Comparison of ENCODE assay signal across 9 cellular contexts in the genomic region with DNA sequence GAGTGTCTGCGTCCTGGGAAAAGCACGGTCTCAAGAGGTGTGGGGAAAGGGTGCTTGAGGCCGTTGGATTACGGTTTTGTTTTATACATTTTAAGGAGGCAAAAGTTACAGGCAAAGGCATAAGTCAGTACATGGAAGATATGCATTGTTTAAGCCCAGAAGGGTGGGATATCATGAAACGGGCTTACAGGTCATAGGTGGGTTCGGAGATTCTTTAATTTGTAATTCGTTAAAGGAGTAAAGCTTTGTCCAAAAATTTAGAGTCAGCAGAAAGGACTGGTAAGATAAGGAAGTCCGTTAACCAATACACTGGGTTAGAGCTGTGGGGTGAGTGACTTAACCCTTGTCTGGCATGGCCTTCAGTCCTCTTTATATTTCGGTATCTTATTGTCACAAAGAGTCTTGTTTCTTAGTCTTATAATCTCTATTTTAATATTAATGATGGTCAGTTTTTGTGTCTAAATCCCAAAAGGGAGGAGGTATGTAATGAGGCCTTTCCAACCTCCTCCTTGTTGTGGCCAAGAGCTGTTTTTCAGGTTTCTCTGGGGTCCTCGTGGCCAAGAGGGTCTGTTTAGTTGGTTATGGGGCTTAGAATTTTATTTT. TPM values are rescaled to one million over a fixed set of nuclear protein-coding genes. Genes with fewer than 3 reads are reported as not detected.
A peak's percentile ranks its signal among the peaks of the same experiment; 100 is the strongest.
DNase-seq lines count a peak whose midpoint lies in the region; ATAC-seq and TF ChIP-seq lines count a peak whose summit lies in the region.
"Had no signal": no experiment of that assay in that cellular context is flagged by ENCODE, and none has a peak within 500 bp of the region (broad histone marks: within the 10 kb centered on the region; RNA-seq: fewer than 3 reads in every experiment).

No MANE protein-coding gene starts in this region.

- no peak for TF ChIP-seq POLR2A in upper lobe of left lung (IDR thresholded peaks at IDR 0.05)

- no peak for TF ChIP-seq CTCF in heart right ventricle (IDR thresholded peaks at IDR 0.05)
- TF ChIP-seq CTCF in brain (conservative IDR thresholded peaks at IDR 0.05): no peak
- TF ChIP-seq CTCF in upper lobe of left lung (IDR thresholded peaks at IDR 0.05): no peak

- H3K36me3 Mint-ChIP-seq in brain: peaks cover 21% of the 10 kb centered on the region
- peaks cover 6 to 46% (median 13%) of the 10 kb centered on the region in 5 donors for H3K36me3 Mint-ChIP-seq in naive thymus-derived CD4-positive, alpha-beta T cell

- H3K27ac Mint-ChIP-seq in brain: peak overlapping the region; percentile 97 to 99 (median 98)
- H3K27ac Mint-ChIP-seq in naive thymus-derived CD4-positive, alpha-beta T cell: peak overlapping the region; percentile 87 to 99 (median 98)

- CTCF ChIA-PET in naive thymus-derived CD4-positive, alpha-beta T cell (lab: Charles Lee): interaction anchor here (0.9 to 39.2 kb wide), 9 partner anchors 8 to 39 kb away, joined by 3 to 839 read pairs (median 17); no protein-coding TSS in a partner anchor

- H3K4me3 ChIP-seq in heart right ventricle (peak overlapping the region in 1 of 10 donors; percentile 2), upper lobe of left lung (peak overlapping the region in 1 of 4 donors; percentile 27)
- H3K4me3 ChIP-seq in naive thymus-derived CD4-positive, alpha-beta T cell (ENCODE audit: low read length): peak overlapping the region; percentile 57

- no peak for ATAC-seq in heart right ventricle
- ATAC-seq in naive thymus-derived CD4-positive, alpha-beta T cell: no peak
- no peak for ATAC-seq in upper lobe of left lung (ENCODE audit: low FRiP score in 2 of 2)
- no peak for ATAC-seq in HG03469 (IDR thresholded peaks at IDR 0.05; ENCODE audit: unreplicated experiment)
- no peak for ATAC-seq in GM21367 (IDR thresholded peaks at IDR 0.05; ENCODE audit: unreplicated experiment)

- peaks cover 0 to 41% (median 0%) of the 10 kb centered on the region in 9 donors for H3K36me3 ChIP-seq in heart right ventricle
- peaks cover 0 to 13% (median 0%) of the 10 kb centered on the region in 3 experiments for H3K36me3 ChIP-seq in naive thymus-derived CD4-positive, alpha-beta T cell (ENCODE audit: control insufficient read depth in 2 of 3, insufficient read depth in 3 of 3, low read length in 3 of 3)
- peaks cover 0 to 33% (median 5%) of the 10 kb centered on the region in 4 donors for H3K36me3 ChIP-seq in upper lobe of left lung

- H3K4me1 Mint-ChIP-seq in brain: peaks cover 92% of the 10 kb centered on the region
- peaks cover 73 to 99% (median 93%) of the 10 kb centered on the region in 7 donors for H3K4me1 Mint-ChIP-seq in naive thymus-derived CD4-positive, alpha-beta T cell

- H3K27ac ChIP-seq in heart right ventricle: peak overlapping the region; percentile 73 to 100 (median 82)
- peak overlapping the region; percentile 84 for H3K27ac ChIP-seq in naive thymus-derived CD4-positive, alpha-beta T cell (ENCODE audit: low read depth, low read length)
- H3K27ac ChIP-seq in upper lobe of left lung: peak overlapping the region; percentile 98 to 100 (median 99)

- intact Hi-C loops in heart right ventricle (cut with DNase I): loop anchor here in 1 of 10 donors (5.0 kb wide), 1 partner anchor 35 kb away; no protein-coding TSS in a partner anchor
- intact Hi-C loops in cardiac septum (cut with DNase I): no loop called here
- intact Hi-C loops in naive thymus-derived CD4-positive, alpha-beta T cell (cut with micrococcal nuclease): loop anchor here (1.0 to 10.0 kb wide), 7 partner anchors 13 to 1400 kb away; a partner anchor contains a TSS

- no peaks in the 10 kb centered on the region for H3K27me3 Mint-ChIP-seq in brain
- H3K27me3 Mint-ChIP-seq in naive thymus-derived CD4-positive, alpha-beta T cell: no peaks in the 10 kb centered on the region

- no peaks in the 10 kb centered on the region for H3K9me3 Mint-ChIP-seq in brain
- H3K9me3 Mint-ChIP-seq in naive thymus-derived CD4-positive, alpha-beta T cell: no peaks in the 10 kb centered on the region

- POLR2A ChIA-PET in naive thymus-derived CD4-positive, alpha-beta T cell (lab: Charles Lee): interaction anchor here (1.4 to 32.8 kb wide), 9 partner anchors 11 to 58 kb away, joined by 5 to 608 read pairs (median 17); a partner anchor contains a TSS

- H3K4me3 Mint-ChIP-seq in brain: peak overlapping the region in 4 of 5 experiments; percentile 10 to 79 (median 32)
- peak overlapping the region; percentile 79 to 98 (median 86) for H3K4me3 Mint-ChIP-seq in naive thymus-derived CD4-positive, alpha-beta T cell

- H3K27me3 ChIP-seq in heart right ventricle (no peaks in the 10 kb centered on the region), upper lobe of left lung (no peaks in the 10 kb centered on the region)
- no peaks in the 10 kb centered on the region for H3K27me3 ChIP-seq in naive thymus-derived CD4-positive, alpha-beta T cell (ENCODE audit: control insufficient read depth in 2 of 2, insufficient read depth in 2 of 2, low read length in 2 of 2)

- DNase-seq in heart right ventricle: no peak
- DNase-seq in cardiac septum (ENCODE audit: low spot score): no peak
- no peak for DNase-seq in naive thymus-derived CD4-positive, alpha-beta T cell
- DNase-seq in upper lobe of left lung: no peak
- DNase-seq in amniotic stem cell (lab: John Stamatoyannopoulos, UW): no peak
- DNase-seq: activated CD4-positive, alpha-beta T cell treated with anti-CD3 and anti-CD28 coated beads, Interleukin-2, amount 50 U/mL, for 1 hour had no signal

- no peak for TF ChIP-seq EP300 in upper lobe of left lung (IDR thresholded peaks at IDR 0.05)

- WGBS in heart right ventricle, 2 donors: 71 to 72% methylated on average over 10 of the region's 10 CpGs
- WGBS in upper lobe of left lung, 2 donors: 36 to 47% methylated on average over 10 of the region's 10 CpGs

- peaks cover 28 to 100% (median 99%) of the 10 kb centered on the region in 9 donors for H3K4me1 ChIP-seq in heart right ventricle
- H3K4me1 ChIP-seq in naive thymus-derived CD4-positive, alpha-beta T cell (ENCODE audit: control insufficient read depth in 2 of 2, insufficient read depth in 2 of 2, low read length in 2 of 2): peaks cover 86 to 95% of the 10 kb centered on the region in 2 donors
- peaks cover 96 to 100% (median 100%) of the 10 kb centered on the region in 4 donors for H3K4me1 ChIP-seq in upper lobe of left lung

- H3K9me3 ChIP-seq in heart right ventricle (no peaks in the 10 kb centered on the region), upper lobe of left lung (no peaks in the 10 kb centered on the region)
- H3K9me3 ChIP-seq in naive thymus-derived CD4-positive, alpha-beta T cell (ENCODE audit: control insufficient read depth in 2 of 3, low read length in 3 of 3): no peaks in the 10 kb centered on the region

RNA-seq across cellular contexts. Expression of a gene that starts 12.7 kb away (rescaled TPM):
- total RNA-seq in heart right ventricle: 10 to 100 TPM; 21.7 to 57.2 (median 27.6) TPM
- polyA plus RNA-seq in heart right ventricle: 10 to 100 TPM; 16.9 to 35.0 TPM
- total RNA-seq in cardiac septum: 20.1 TPM
- 70.4 TPM for polyA plus RNA-seq in brain (ENCODE audit: insufficient read depth, low read depth, low replicate concordance)
- total RNA-seq in naive thymus-derived CD4-positive, alpha-beta T cell: 100 to 1,000 TPM; 135 to 165 (median 160) TPM
- polyA plus RNA-seq in naive thymus-derived CD4-positive, alpha-beta T cell: 100 to 1,000 TPM; 179 to 386 TPM
- 100 to 1,000 TPM in 4 of 6 donors, 10 to 100 TPM in 2; 52.1 to 157 (median 111) TPM for total RNA-seq in upper lobe of left lung

RNA-seq across cellular contexts. Expression of a gene that starts 58.5 kb away (rescaled TPM):
- total RNA-seq in heart right ventricle: 100 to 1,000 TPM in 3 of 10 donors, 10 to 100 TPM in 7; 57.3 to 135 (median 84.3) TPM
- polyA plus RNA-seq in heart right ventricle: 10 to 100 TPM; 46.0 to 54.6 TPM
- 54.3 TPM for total RNA-seq in cardiac septum
- 178 TPM for polyA plus RNA-seq in brain (ENCODE audit: insufficient read depth, low read depth, low replicate concordance)
- total RNA-seq in naive thymus-derived CD4-positive, alpha-beta T cell: 1 to 10 TPM; 5.6 to 9.7 (median 8.5) TPM
- polyA plus RNA-seq in naive thymus-derived CD4-positive, alpha-beta T cell: 10 to 100 TPM; 15.4 to 20.1 TPM
- total RNA-seq in upper lobe of left lung: 10 to 100 TPM; 19.9 to 46.0 (median 33.2) TPM
